Comparison of ENCODE assay signal across 14 cellular contexts in genomic region chr20:9236408-9236912, GRCh38.
DNase-seq lines count a peak whose midpoint lies in the region; ATAC-seq and TF ChIP-seq lines count a peak whose summit lies in the region.
"Had no signal": no experiment of that assay in that cellular context is flagged by ENCODE, and none has a peak within 500 bp of the region (broad histone marks: within the 10 kb centered on the region; RNA-seq: fewer than 3 reads in every experiment).

No MANE protein-coding gene starts in this region.

- H3K36me3 Mint-ChIP-seq in HFFc6 (ENCODE audit: low read depth): peaks cover 37% of the 10 kb centered on the region
- H3K36me3 Mint-ChIP-seq: CD14-positive monocyte; CD8-positive, alpha-beta T cell had no signal

- no peak overlapping the region for H4K91ac ChIP-seq in mesenchymal stem cell (ENCODE audit: low read length)

- H2AK5ac ChIP-seq in mesenchymal stem cell (ENCODE audit: low read length, severe bottlenecking): no peak overlapping the region

- no peak overlapping the region for H3K4ac ChIP-seq in mesenchymal stem cell (ENCODE audit: low read depth in 1 of 2, low read length in 2 of 2)

- no peak overlapping the region for H3K4me3 ChIP-seq in mesenchymal stem cell (ENCODE audit: insufficient read depth in 1 of 2, low read depth in 1 of 2, low read length in 2 of 2)
- H3K4me3 ChIP-seq: GM23338 had no signal

- peak; percentile 35 for ATAC-seq in SK-N-SH treated with all-trans-retinoic acid at 6 μM for 48 hours
- ATAC-seq in HG02884 (IDR thresholded peaks at IDR 0.05; ENCODE audit: unreplicated experiment): no peak
- ATAC-seq: CD8-positive, alpha-beta T cell; GM23338 had no signal

- H3K27ac Mint-ChIP-seq in HFFc6: peak overlapping the region; percentile 40; the same call in 1 of the 2 replicates
- H3K27ac Mint-ChIP-seq: CD14-positive monocyte; CD8-positive, alpha-beta T cell; GM23338 had no signal

- no peaks in the 10 kb centered on the region for H3K9me3 ChIP-seq in mesenchymal stem cell (ENCODE audit: control insufficient read depth, low read length)

- no peaks in the 10 kb centered on the region; the same call in 1 of the 2 replicates for H3K9me3 Mint-ChIP-seq in HFFc6
- H3K9me3 Mint-ChIP-seq: CD8-positive, alpha-beta T cell; GM23338 had no signal

- peaks cover 6% of the 10 kb centered on the region for H3K4me1 ChIP-seq in mesenchymal stem cell (ENCODE audit: control insufficient read depth, insufficient read depth, low read depth, low read length)

- no peak for DNase-seq in HFFc6
- peak; percentile 66 to 73 for DNase-seq in NCI-H524 (lab: John Stamatoyannopoulos, UW)
- peak; percentile 28 for DNase-seq in mesenchymal stem cell
- no peak for DNase-seq in NCI-H69 (lab: John Stamatoyannopoulos, UW)
- no peak for DNase-seq in AG08395 (ENCODE audit: low spot score)
- DNase-seq: CD8-positive, alpha-beta T cell; DMS153; DMS79 treated with DMSO at 0.1 percent for 48 hours; EL; H7 had no signal

- H3K4me1 Mint-ChIP-seq in HFFc6 (ENCODE audit: low read depth): peaks cover 34% of the 10 kb centered on the region

- peaks cover 3% of the 10 kb centered on the region; the same call in 1 of the 2 replicates for H3K27me3 Mint-ChIP-seq in HFFc6 (ENCODE audit: insufficient read depth)

- no peak overlapping the region for H4K8ac ChIP-seq in mesenchymal stem cell (ENCODE audit: low read length)

- TF ChIP-seq CTCF in HFFc6 (IDR thresholded peaks at IDR 0.05): no peak

- peaks cover 11% of the 10 kb centered on the region for H3K79me1 ChIP-seq in mesenchymal stem cell (replicated peaks; ENCODE audit: low read length, poor library complexity, severe bottlenecking)

- H3K9ac ChIP-seq in mesenchymal stem cell (ENCODE audit: low read length): no peak overlapping the region

- peaks cover 0 to 7% of the 10 kb centered on the region in 2 experiments for H3K36me3 ChIP-seq in mesenchymal stem cell (ENCODE audit: control insufficient read depth in 1 of 2, insufficient read depth in 2 of 2, low read depth in 1 of 2, low read length in 2 of 2)

- no peak overlapping the region for H2BK15ac ChIP-seq in mesenchymal stem cell (ENCODE audit: low read depth, poor library complexity, severe bottlenecking)

- no peak overlapping the region for H3K4me2 ChIP-seq in mesenchymal stem cell (ENCODE audit: low read length, poor library complexity, severe bottlenecking)
- H3K4me2 ChIP-seq: GM23338 had no signal

- peak overlapping the region; percentile 5 for H3K27ac ChIP-seq in mesenchymal stem cell (ENCODE audit: low read length, poor library complexity, severe bottlenecking)

- peak overlapping the region in 1 of 2 experiments; percentile 11 for H3K18ac ChIP-seq in mesenchymal stem cell (ENCODE audit: low read depth in 1 of 2, low read length in 2 of 2)

- no peak overlapping the region for H2BK120ac ChIP-seq in mesenchymal stem cell (ENCODE audit: low read depth, low read length)

- H3K27me3 ChIP-seq in mesenchymal stem cell (ENCODE audit: control insufficient read depth in 1 of 2, insufficient read depth in 1 of 2, low read length in 2 of 2): no peaks in the 10 kb centered on the region

- H2BK12ac ChIP-seq in mesenchymal stem cell (ENCODE audit: low read length in 2 of 2): peak overlapping the region in 1 of 2 experiments; percentile 54

- H3K14ac ChIP-seq in mesenchymal stem cell (ENCODE audit: low read length in 2 of 2): no peak overlapping the region

- 79% methylated on average over 5 of the region's 5 CpGs for WGBS in mesenchymal stem cell

- H2AFZ ChIP-seq in mesenchymal stem cell (ENCODE audit: low read depth, low read length): no peak overlapping the region
- H2AFZ ChIP-seq: GM23338 had no signal

- H3K23ac ChIP-seq in mesenchymal stem cell (ENCODE audit: low read length in 2 of 2): no peak overlapping the region

- H2BK5ac ChIP-seq in mesenchymal stem cell (ENCODE audit: low read depth, low read length, poor library complexity, severe bottlenecking): no peak overlapping the region

- H3K4me3 Mint-ChIP-seq in HFFc6: 0 out of 2 replicates have a peak overlapping the region, but pooled peaks have one; percentile 0
- H3K4me3 Mint-ChIP-seq: CD14-positive monocyte; CD8-positive, alpha-beta T cell; GM23338 had no signal

TF ChIP-seq in SK-N-SH treated with all-trans-retinoic acid at 6 μM for 48 hours, 23 proteins besides CTCF, POLR2A, EP300 and RAD21:
- no peak for TF ChIP-seq ZFP3 (CRISPR knock-in tag; IDR thresholded peaks at IDR 0.05)
- TF ChIP-seq ZFP30 (CRISPR knock-in tag; IDR thresholded peaks at IDR 0.05): no peak
- no peak for TF ChIP-seq SNAI2 (CRISPR knock-in tag; IDR thresholded peaks at IDR 0.05)
- TF ChIP-seq POU6F1 (CRISPR knock-in tag; IDR thresholded peaks at IDR 0.05; ENCODE audit: borderline replicate concordance, low read depth): no peak
- no peak for TF ChIP-seq ARNTL (CRISPR knock-in tag; IDR thresholded peaks at IDR 0.05; ENCODE audit: borderline replicate concordance, low read depth)
- TF ChIP-seq RARB (CRISPR knock-in tag; IDR thresholded peaks at IDR 0.05): no peak
- peak; percentile 31; the same call in 1 of the 2 replicates for TF ChIP-seq TCF4 (CRISPR knock-in tag; IDR thresholded peaks at IDR 0.05; ENCODE audit: borderline replicate concordance)
- TF ChIP-seq PATZ1 (CRISPR knock-in tag; IDR thresholded peaks at IDR 0.05; ENCODE audit: borderline replicate concordance): no peak
- no peak for TF ChIP-seq BACH2 (CRISPR knock-in tag; IDR thresholded peaks at IDR 0.05; ENCODE audit: borderline replicate concordance)
- no peak for TF ChIP-seq CSDC2 (CRISPR knock-in tag; IDR thresholded peaks at IDR 0.05)
- no peak for TF ChIP-seq OSR1 (CRISPR knock-in tag; IDR thresholded peaks at IDR 0.05)
- no peak for TF ChIP-seq ZNF565 (CRISPR knock-in tag; conservative IDR thresholded peaks at IDR 0.05; ENCODE audit: low read depth)
- no peak for TF ChIP-seq CSRNP3 (CRISPR knock-in tag; IDR thresholded peaks at IDR 0.05)
- TF ChIP-seq PPARA (CRISPR knock-in tag; IDR thresholded peaks at IDR 0.05; ENCODE audit: borderline replicate concordance): no peak
- no peak for TF ChIP-seq TOX (CRISPR knock-in tag; IDR thresholded peaks at IDR 0.05; ENCODE audit: borderline replicate concordance)
- peak; percentile 70 for TF ChIP-seq ISL1 (CRISPR knock-in tag; IDR thresholded peaks at IDR 0.05)

Comparison
In these comparisons a context has a peak if more than half of its experiments do, and no peak if none do; other contexts are left out.
1. DNase-seq: peak in NCI-H524 (2 of 2) and mesenchymal stem cell (single experiment); none in HFFc6 (single experiment), NCI-H69 (single experiment) and AG08395 (single experiment).